Comparison of ENCODE assay signal across 15 cellular contexts in genomic region chr11:78535920-78536319, GRCh38.
"Had no signal": no experiment of that assay in that cellular context is flagged by ENCODE, and none has a peak within 500 bp of the region (broad histone marks: within the 10 kb centered on the region; RNA-seq: fewer than 3 reads in every experiment).

No MANE protein-coding gene starts in this region.

- H3K9me3 Mint-ChIP-seq: activated CD4-positive, alpha-beta T cell treated with anti-CD3 and anti-CD28 coated beads, Interleukin-2, amount 10 ng/mL, durations not matched to agents 7 days and 5 days; activated naive CD4-positive, alpha-beta T cell treated with anti-CD3 and anti-CD28 coated beads, Interleukin-2, amount 10 ng/mL, durations not matched to agents 7 days and 5 days; activated T-helper 2 cell treated with anti-CD3 and anti-CD28 coated beads, Interferon-gamma antibody, Interleukin-2, Interleukin-4, amounts not matched to agents 10 μg/mL and 5 μg/mL and 100 μg/mL, durations not matched to agents 14 hours and 24 hours and 36 hours; nephron; stimulated activated naive CD8-positive, alpha-beta T cell treated with anti-CD3 and anti-CD28 coated beads, Interleukin-15, Interleukin-2, amounts not matched to agents 100 ng/mL and 50 ng/mL, for 24 hours had no signal

- ATAC-seq: sciatic nerve had no signal

- H3K9me3 ChIP-seq: suprapubic skin had no signal

- H3K27ac Mint-ChIP-seq: activated CD4-positive, alpha-beta T cell treated with anti-CD3 and anti-CD28 coated beads, Interleukin-2, amount 10 ng/mL, durations not matched to agents 7 days and 5 days; activated naive CD4-positive, alpha-beta T cell treated with anti-CD3 and anti-CD28 coated beads, Interleukin-2, amount 10 ng/mL, durations not matched to agents 7 days and 5 days; activated T-helper 2 cell treated with anti-CD3 and anti-CD28 coated beads, Interferon-gamma antibody, Interleukin-2, Interleukin-4, amounts not matched to agents 10 μg/mL and 5 μg/mL and 100 μg/mL, durations not matched to agents 14 hours and 24 hours and 36 hours; nephron; progenitor cell of endocrine pancreas; stimulated activated naive CD8-positive, alpha-beta T cell treated with anti-CD3 and anti-CD28 coated beads, Interleukin-15, Interleukin-2, amounts not matched to agents 100 ng/mL and 50 ng/mL, for 24 hours had no signal

- H3K27me3 ChIP-seq: suprapubic skin had no signal

- DNase-seq: activated CD4-positive, alpha-beta T cell treated with anti-CD3 and anti-CD28 coated beads, Interleukin-2, amount 10 ng/mL, durations not matched to agents 7 days and 5 days; activated CD4-positive, CD25-positive, alpha-beta regulatory T cell; activated naive CD4-positive, alpha-beta T cell treated with anti-CD3 and anti-CD28 coated beads, Interleukin-2, amount 10 ng/mL, durations not matched to agents 7 days and 5 days; central memory CD4-positive, alpha-beta T cell; cortex of kidney; effector CD8-positive, alpha-beta T cell; glutamatergic neuron; hypothalamus had no signal

- H3K27me3 Mint-ChIP-seq: activated CD4-positive, alpha-beta T cell treated with anti-CD3 and anti-CD28 coated beads, Interleukin-2, amount 10 ng/mL, durations not matched to agents 7 days and 5 days; activated naive CD4-positive, alpha-beta T cell treated with anti-CD3 and anti-CD28 coated beads, Interleukin-2, amount 10 ng/mL, durations not matched to agents 7 days and 5 days; progenitor cell of endocrine pancreas; stimulated activated naive CD8-positive, alpha-beta T cell treated with anti-CD3 and anti-CD28 coated beads, Interleukin-15, Interleukin-2, amounts not matched to agents 100 ng/mL and 50 ng/mL, for 24 hours had no signal

- H3K4me1 Mint-ChIP-seq: activated naive CD4-positive, alpha-beta T cell treated with anti-CD3 and anti-CD28 coated beads, Interleukin-2, amount 10 ng/mL, durations not matched to agents 7 days and 5 days; nephron had no signal

- H3K27ac ChIP-seq: SK-N-MC, suprapubic skin had no signal

- H3K4me3 ChIP-seq: SK-N-MC, suprapubic skin had no signal

- H3K4me3 Mint-ChIP-seq: activated CD4-positive, alpha-beta T cell treated with anti-CD3 and anti-CD28 coated beads, Interleukin-2, amount 10 ng/mL, durations not matched to agents 7 days and 5 days; activated naive CD4-positive, alpha-beta T cell treated with anti-CD3 and anti-CD28 coated beads, Interleukin-2, amount 10 ng/mL, durations not matched to agents 7 days and 5 days; nephron; stimulated activated naive CD8-positive, alpha-beta T cell treated with anti-CD3 and anti-CD28 coated beads, Interleukin-15, Interleukin-2, amounts not matched to agents 100 ng/mL and 50 ng/mL, for 24 hours had no signal

- H3K4me1 ChIP-seq: suprapubic skin had no signal
